In the genomic region with DNA sequence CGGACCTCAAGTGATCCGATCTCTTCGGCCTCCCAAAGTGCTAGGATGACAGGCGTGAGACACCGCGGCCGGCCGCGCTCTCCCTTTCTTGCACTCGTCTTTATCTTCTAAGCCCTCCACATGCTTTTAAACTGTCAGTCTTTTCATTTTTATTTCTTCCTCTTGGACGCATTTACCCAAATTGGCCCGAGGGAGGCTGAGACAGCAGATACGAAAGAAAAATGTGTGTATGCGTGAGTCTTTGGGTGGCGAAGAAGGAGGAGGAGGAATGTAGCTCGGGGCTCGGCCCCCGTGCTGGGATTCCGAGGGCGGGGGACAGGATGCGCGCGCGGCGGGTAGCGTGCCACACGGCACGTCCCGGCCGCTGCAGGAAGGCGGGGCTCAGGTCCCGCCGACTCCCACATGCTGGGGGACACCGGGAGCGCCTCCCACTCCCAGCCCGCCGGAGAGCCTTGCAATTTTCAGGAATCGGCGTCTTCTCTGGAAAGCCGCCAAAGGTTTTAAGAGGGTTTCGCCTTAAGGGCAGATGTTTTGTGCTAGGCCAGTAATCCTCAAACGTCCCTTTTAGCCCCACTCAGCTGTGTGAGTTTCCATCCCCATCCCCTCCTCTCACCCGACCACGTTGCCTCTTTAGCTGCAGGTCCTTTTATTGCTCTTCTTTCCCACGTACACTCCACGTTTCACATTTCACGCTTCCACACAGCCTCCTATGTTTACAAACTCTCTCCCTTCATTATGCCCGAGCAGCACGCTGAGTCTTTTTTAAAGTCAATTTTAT, we compare ENCODE assay signal across 8 cellular contexts. TPM values are rescaled to one million over a fixed set of nuclear protein-coding genes. Genes with fewer than 3 reads are reported as not detected.
DNase-seq lines count a peak whose midpoint lies in the region; ATAC-seq, FAIRE-seq and TF ChIP-seq lines count a peak whose summit lies in the region.

No MANE protein-coding gene starts in this region.

- H3K27ac ChIP-seq in adipose tissue (ENCODE audit: low read depth, low read length) (peak overlapping the region; percentile 53), heart right ventricle (peak overlapping the region; percentile 79 to 94 (median 86)), upper lobe of right lung (peak overlapping the region; percentile 91)

- H3K36me3 ChIP-seq in MG63: no peaks in the 10 kb centered on the region
- no peaks in the 10 kb centered on the region for H3K36me3 ChIP-seq in heart right ventricle
- no peaks in the 10 kb centered on the region for H3K36me3 ChIP-seq in upper lobe of right lung

- H3K36me3 Mint-ChIP-seq in progenitor cell of endocrine pancreas (ENCODE audit: insufficient read depth): no peaks in the 10 kb centered on the region

- peaks cover 33% of the 10 kb centered on the region for H3K27me3 Mint-ChIP-seq in progenitor cell of endocrine pancreas

- peaks cover 8% of the 10 kb centered on the region for H3K4me1 Mint-ChIP-seq in progenitor cell of endocrine pancreas (ENCODE audit: low read depth)

- peak; percentile 69 for FAIRE-seq in G401.6 (lab: Jason Lieb, UNC)

- H3K27me3 ChIP-seq in MG63 (no peaks in the 10 kb centered on the region), heart right ventricle (peaks cover 0 to 6% (median 0%) of the 10 kb centered on the region in 7 donors), upper lobe of right lung (no peaks in the 10 kb centered on the region)

- no peaks in the 10 kb centered on the region for H3K9me3 Mint-ChIP-seq in progenitor cell of endocrine pancreas (ENCODE audit: low read depth)

- H3K4me3 ChIP-seq in MG63 (peak overlapping the region; percentile 64), heart right ventricle (peak overlapping the region; percentile 41 to 65 (median 55)), upper lobe of right lung (peak overlapping the region; percentile 69)

- peak in 2 of 9 donors; percentile 15 to 18 for TF ChIP-seq CTCF in heart right ventricle (IDR thresholded peaks at IDR 0.05)
- no peak for TF ChIP-seq CTCF in progenitor cell of endocrine pancreas (IDR thresholded peaks at IDR 0.05; ENCODE audit: unreplicated experiment)
- TF ChIP-seq CTCF in upper lobe of right lung (IDR thresholded peaks at IDR 0.05): no peak

- intact Hi-C loops in heart right ventricle (cut with DNase I) (loop anchor here in 5 of 10 donors (1.0 to 5.0 kb wide), 5 partner anchors 10 to 56 kb away; a partner anchor contains a TSS), upper lobe of right lung (cut with DNase I) (no loop called here)

- ATAC-seq in heart right ventricle (peak; percentile 97 to 99 (median 98)), upper lobe of right lung (peak; percentile 100)

- H3K4me1 ChIP-seq in heart right ventricle: peaks cover 0 to 39% (median 16%) of the 10 kb centered on the region in 9 donors
- H3K4me1 ChIP-seq in upper lobe of right lung: peaks cover 19% of the 10 kb centered on the region

- peak overlapping the region; percentile 68 for H3K4me3 Mint-ChIP-seq in progenitor cell of endocrine pancreas (ENCODE audit: low read depth)

- H3K9me3 ChIP-seq in MG63: no peaks in the 10 kb centered on the region
- no peaks in the 10 kb centered on the region for H3K9me3 ChIP-seq in heart right ventricle
- H3K9me3 ChIP-seq in upper lobe of right lung: no peaks in the 10 kb centered on the region

- WGBS in adipose tissue, 3 donors: 0 to 2% (median 0%) methylated on average over 43 to 49 of the region's 49 CpGs
- 1 to 2% methylated on average over 49 of the region's 49 CpGs for whole genome bisulfite sequencing in heart right ventricle, 2 donors

- H3K27ac Mint-ChIP-seq in progenitor cell of endocrine pancreas: peak overlapping the region; percentile 89

- DNase-seq in H4 (ENCODE audit: low spot score) (peak; percentile 96), MG63 (peak; percentile 95), SW 1271 (lab: John Stamatoyannopoulos, UW) (peak; percentile 79 to 93), heart right ventricle (peak; percentile 90), progenitor cell of endocrine pancreas (ENCODE audit: low spot score, unreplicated experiment) (peak; percentile 79), upper lobe of right lung (peak; percentile 96)

RNA-seq across cellular contexts. Expression of a gene that starts 34.7 kb away (rescaled TPM):
- 42.8 and 51.9 TPM in 2 replicates for total RNA-seq in H4 (2014; rRNA removed; shearing (Covaris generic))
- 0.72 and 2.1 TPM in 2 replicates for total RNA-seq in MG63 (2014; rRNA removed; shearing (Covaris generic); ENCODE audit: low replicate concordance)
- polyA plus RNA-seq in adipose tissue (10 to 100 TPM in 2 of 3 donors, 1 to 10 TPM in 1; 4.3 to 79.4 (median 43.3) TPM), heart right ventricle (1 to 10 TPM; 3.9 to 6.4 TPM)
- total RNA-seq in heart right ventricle (100 to 1,000 TPM in 1 of 10 donors, 10 to 100 TPM in 8, 1 to 10 TPM in 1; 9.1 to 109 (median 15.7) TPM), progenitor cell of endocrine pancreas (21.7 and 34.8 TPM in 2 replicates), upper lobe of right lung (153 TPM)

Comparison
In these comparisons a context has a peak if more than half of its experiments do, and no peak if none do; other contexts are left out.
1. Peak in every context shown above with its lines: DNase-seq, ATAC-seq, H3K4me3 ChIP-seq and H3K27ac ChIP-seq.